ENCODE assay signal across 11 cellular contexts in genomic region chr1:27994060-27994459, GRCh38. TPM values are rescaled to one million over a fixed set of nuclear protein-coding genes. Genes with fewer than 3 reads are reported as not detected.
DNase-seq lines count a peak whose midpoint lies in the region; TF ChIP-seq lines count a peak whose summit lies in the region.
"Had no signal": no experiment of that assay in that cellular context is flagged by ENCODE, and none has a peak within 500 bp of the region (broad histone marks: within the 10 kb centered on the region; RNA-seq: fewer than 3 reads in every experiment).

No MANE protein-coding gene starts in this region.

- H3K4me1 ChIP-seq in CD4-positive, alpha-beta memory T cell (ENCODE audit: insufficient read depth, low read length): peaks cover 31% of the 10 kb centered on the region

- no peaks in the 10 kb centered on the region for H3K27me3 Mint-ChIP-seq in CD4-positive, alpha-beta memory T cell
- no peaks in the 10 kb centered on the region for H3K27me3 Mint-ChIP-seq in dendritic cell treated with granulocyte-macrophage colony-stimulating factor and Interleukin-4, amounts not matched to agents 40 ng/mL and 50 ng/mL, for 4 days
- no peaks in the 10 kb centered on the region for H3K27me3 Mint-ChIP-seq in mesothelial cell of epicardium (ENCODE audit: low read depth)
- H3K27me3 Mint-ChIP-seq: activated B cell treated with CpG ODN at 0.5 μM for 24 hours had no signal

- in situ Hi-C loops in KBM-7 (cut with MboI; ENCODE audit: low pct_unique_long_range_greater_than_20kb, low sequenced_read_pairs): loop anchor here (25.0 kb wide), 1 partner anchor 132 kb away; the partner anchor contains the start of gene THEMIS2

- no peak for TF ChIP-seq CTCF in mesothelial cell of epicardium (IDR thresholded peaks at IDR 0.05; ENCODE audit: unreplicated experiment)

- POLR2A ChIA-PET in CD4-positive, alpha-beta memory T cell (lab: Charles Lee; ENCODE audit: partially characterized antibody): interaction anchor here (0.6 to 3.2 kb wide), 5 partner anchors 94 to 197 kb away, joined by 3 to 13 read pairs (median 5); partner anchors contain the start of genes EYA3 and PPP1R8

- H3K9me3 Mint-ChIP-seq in CD4-positive, alpha-beta memory T cell: no peaks in the 10 kb centered on the region
- H3K9me3 Mint-ChIP-seq in dendritic cell treated with granulocyte-macrophage colony-stimulating factor and Interleukin-4, amounts not matched to agents 40 ng/mL and 50 ng/mL, for 4 days: no peaks in the 10 kb centered on the region
- H3K9me3 Mint-ChIP-seq in mesothelial cell of epicardium: no peaks in the 10 kb centered on the region
- H3K9me3 Mint-ChIP-seq: activated B cell treated with CpG ODN at 0.5 μM for 24 hours; CD8-positive, alpha-beta T cell; neural crest cell had no signal

- H3K27ac ChIP-seq in CD4-positive, alpha-beta memory T cell (ENCODE audit: low read depth, low read length): peak overlapping the region; percentile 65

- no peak overlapping the region for H3K4me3 Mint-ChIP-seq in CD4-positive, alpha-beta memory T cell
- no peak overlapping the region for H3K4me3 Mint-ChIP-seq in dendritic cell treated with granulocyte-macrophage colony-stimulating factor and Interleukin-4, amounts not matched to agents 40 ng/mL and 50 ng/mL, for 4 days
- H3K4me3 Mint-ChIP-seq in mesothelial cell of epicardium: no peak overlapping the region
- H3K4me3 Mint-ChIP-seq: activated B cell treated with CpG ODN at 0.5 μM for 24 hours; CD8-positive, alpha-beta T cell; neural crest cell had no signal

- DNase-seq in CD4-positive, alpha-beta memory T cell: no peak
- DNase-seq in KBM-7 (peak; percentile 47), mesothelial cell of epicardium (ENCODE audit: low spot score in 2 of 2, unreplicated experiment in 2 of 2) (no peak), hippocampal formation (lab: John Stamatoyannopoulos, UW) (no peak), NOMO-1 treated with DMSO at 0.1 percent for 48 hours (lab: John Stamatoyannopoulos, UW; ENCODE audit: unreplicated experiment) (no peak)
- DNase-seq in stimulated activated CD4-positive, alpha-beta T cell treated with anti-CD3 and anti-CD28 coated beads, Interleukin-2, amount 100 ng/mL, for 48 hours: no peak
- DNase-seq: activated B cell treated with CpG ODN at 0.5 μM for 24 hours; CD8-positive, alpha-beta T cell; NCI-H1048 had no signal

- intact Hi-C loops in CD4-positive, alpha-beta memory T cell (cut with micrococcal nuclease): no loop called here
- intact Hi-C loops in dendritic cell treated with granulocyte-macrophage colony-stimulating factor and Interleukin-4, amounts not matched to agents 40 ng/mL and 50 ng/mL, for 4 days (cut with micrococcal nuclease): no loop called here

- H3K4me1 Mint-ChIP-seq in CD4-positive, alpha-beta memory T cell: peaks cover 24 to 37% (median 31%) of the 10 kb centered on the region in 4 donors
- H3K4me1 Mint-ChIP-seq in dendritic cell treated with granulocyte-macrophage colony-stimulating factor and Interleukin-4, amounts not matched to agents 40 ng/mL and 50 ng/mL, for 4 days (ENCODE audit: low read depth): peaks cover 16% of the 10 kb centered on the region
- H3K4me1 Mint-ChIP-seq in mesothelial cell of epicardium: no peaks in the 10 kb centered on the region
- H3K4me1 Mint-ChIP-seq: neural crest cell had no signal

- CTCF ChIA-PET in CD4-positive, alpha-beta memory T cell (lab: Charles Lee; ENCODE audit: partially characterized antibody): interaction anchor here (3.2 kb wide), 1 partner anchor 54 kb away, joined by 16 read pairs; no protein-coding TSS in a partner anchor

- peaks cover 35 to 53% of the 10 kb centered on the region in 2 donors for H3K36me3 Mint-ChIP-seq in CD4-positive, alpha-beta memory T cell
- H3K36me3 Mint-ChIP-seq in dendritic cell treated with granulocyte-macrophage colony-stimulating factor and Interleukin-4, amounts not matched to agents 40 ng/mL and 50 ng/mL, for 4 days (ENCODE audit: low read depth): peaks cover 85% of the 10 kb centered on the region
- peaks cover 30% of the 10 kb centered on the region for H3K36me3 Mint-ChIP-seq in mesothelial cell of epicardium

- H3K9me3 ChIP-seq in CD4-positive, alpha-beta memory T cell (ENCODE audit: control insufficient read depth in 1 of 2, low read length in 2 of 2): no peaks in the 10 kb centered on the region

- H3K4me3 ChIP-seq in CD4-positive, alpha-beta memory T cell (ENCODE audit: low read length in 2 of 2): no peak overlapping the region

- no peaks in the 10 kb centered on the region for H3K27me3 ChIP-seq in CD4-positive, alpha-beta memory T cell (ENCODE audit: insufficient read depth, low read length)

- H3K27ac Mint-ChIP-seq in CD4-positive, alpha-beta memory T cell: peak overlapping the region in 6 of 7 donors; percentile 18 to 99 (median 58)
- peak overlapping the region; percentile 79 for H3K27ac Mint-ChIP-seq in dendritic cell treated with granulocyte-macrophage colony-stimulating factor and Interleukin-4, amounts not matched to agents 40 ng/mL and 50 ng/mL, for 4 days
- peak overlapping the region; percentile 32 for H3K27ac Mint-ChIP-seq in mesothelial cell of epicardium
- H3K27ac Mint-ChIP-seq: activated B cell treated with CpG ODN at 0.5 μM for 24 hours had no signal

- peaks cover 28% of the 10 kb centered on the region for H3K36me3 ChIP-seq in CD4-positive, alpha-beta memory T cell (ENCODE audit: insufficient read depth, low read length)

RNA-seq across cellular contexts. Expression of gene XKR8, which starts 34.3 kb away (rescaled TPM):
- 10 to 100 TPM; 13.1 to 14.5 TPM for total RNA-seq in CD4-positive, alpha-beta memory T cell
- polyA plus RNA-seq in CD4-positive, alpha-beta memory T cell: 10 to 100 TPM; 18.9 to 24.7 TPM
- total RNA-seq in mesothelial cell of epicardium: 13.8 to 14.5 TPM (median 14.4 TPM) in 3 replicates

RNA-seq across cellular contexts. Expression of gene SMPDL3B, which starts 59.3 kb away (rescaled TPM):
- total RNA-seq in CD4-positive, alpha-beta memory T cell: not detected
- polyA plus RNA-seq in CD4-positive, alpha-beta memory T cell: not detected
- 7.4 to 8.8 TPM (median 8.4 TPM) in 3 replicates for total RNA-seq in mesothelial cell of epicardium
- total RNA-seq: activated B cell treated with CpG ODN at 0.5 μM for 24 hours; CD8-positive, alpha-beta T cell; neural crest cell had no signal
